Comparison of ENCODE assay signal across 7 cellular contexts in the genomic region with DNA sequence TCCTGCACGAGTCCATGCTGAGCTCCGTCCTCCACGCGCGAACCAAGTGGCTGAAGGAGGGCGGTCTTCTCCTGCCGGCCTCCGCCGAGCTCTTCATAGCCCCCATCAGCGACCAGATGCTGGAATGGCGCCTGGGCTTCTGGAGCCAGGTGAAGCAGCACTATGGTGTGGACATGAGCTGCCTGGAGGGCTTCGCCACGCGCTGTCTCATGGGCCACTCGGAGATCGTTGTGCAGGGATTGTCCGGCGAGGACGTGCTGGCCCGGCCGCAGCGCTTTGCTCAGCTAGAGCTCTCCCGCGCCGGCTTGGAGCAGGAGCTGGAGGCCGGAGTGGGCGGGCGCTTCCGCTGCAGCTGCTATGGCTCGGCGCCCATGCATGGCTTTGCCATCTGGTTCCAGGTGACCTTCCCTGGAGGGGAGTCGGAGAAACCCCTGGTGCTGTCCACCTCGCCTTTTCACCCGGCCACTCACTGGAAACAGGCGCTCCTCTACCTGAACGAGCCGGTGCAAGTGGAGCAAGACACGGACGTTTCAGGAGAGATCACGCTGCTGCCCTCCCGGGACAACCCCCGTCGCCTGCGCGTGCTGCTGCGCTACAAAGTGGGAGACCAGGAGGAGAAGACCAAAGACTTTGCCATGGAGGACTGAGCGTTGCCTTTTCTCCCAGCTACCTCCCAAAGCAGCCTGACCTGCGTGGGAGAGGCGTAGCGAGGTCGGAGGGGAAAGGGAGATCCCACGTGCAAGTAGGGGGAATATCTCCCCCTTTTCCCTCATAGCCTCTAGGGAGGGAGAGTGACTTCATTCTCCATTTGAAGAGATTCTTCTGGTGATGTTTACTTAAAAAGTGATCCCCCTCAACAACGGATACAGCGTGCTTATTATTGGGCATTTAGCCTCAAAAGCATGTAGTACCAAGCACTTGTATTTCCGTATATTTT. TPM values are rescaled to one million over a fixed set of nuclear protein-coding genes. Genes with fewer than 3 reads are reported as not detected.
DNase-seq lines count a peak whose midpoint lies in the region; ATAC-seq and TF ChIP-seq lines count a peak whose summit lies in the region.

No MANE protein-coding gene starts in this region.

- peaks cover 30% of the 10 kb centered on the region for H3K36me3 ChIP-seq in WERI-Rb-1

- ATAC-seq in GM18502 (IDR thresholded peaks at IDR 0.05; ENCODE audit: poor library complexity, unreplicated experiment) (peak; percentile 71), HG02588 (IDR thresholded peaks at IDR 0.05; ENCODE audit: unreplicated experiment) (peak; percentile 52)

- peak overlapping the region; percentile 92 for H3K27ac ChIP-seq in WERI-Rb-1

- no peak for TF ChIP-seq CTCF in NB4 (IDR thresholded peaks at IDR 0.05; ENCODE audit: low read depth, low read length)
- no peak for TF ChIP-seq CTCF in WERI-Rb-1 (IDR thresholded peaks at IDR 0.05; ENCODE audit: low read depth, low read length)
- peak; percentile 2 for TF ChIP-seq CTCF in chondrocyte (IDR thresholded peaks at IDR 0.05)

- peak overlapping the region; percentile 87 for H3K4me3 Mint-ChIP-seq in chondrocyte (ENCODE audit: unreplicated experiment)

- H3K27ac Mint-ChIP-seq in chondrocyte (ENCODE audit: unreplicated experiment): peak overlapping the region; percentile 49

- peaks cover 11% of the 10 kb centered on the region for H3K4me1 Mint-ChIP-seq in chondrocyte (ENCODE audit: low read depth)

- H3K9me3 Mint-ChIP-seq in chondrocyte (ENCODE audit: low read depth): no peaks in the 10 kb centered on the region

- no peaks in the 10 kb centered on the region for H3K27me3 Mint-ChIP-seq in chondrocyte (ENCODE audit: low read depth)

- DNase-seq in NB4 (ENCODE audit: low read depth) (peak; percentile 72), WERI-Rb-1 (peak; percentile 88), chondrocyte (ENCODE audit: low spot score) (peak; percentile 89), kidney glomerular epithelial cell (lab: John Stamatoyannopoulos, UW) (peak; percentile 21)
- DNase-seq in stimulated activated CD4-positive, alpha-beta T cell treated with anti-CD3 and anti-CD28 coated beads, Interleukin-15, amount 100 ng/mL, for 48 hours (ENCODE audit: low read depth in 2 of 2): peak; percentile 15 to 46

- H3K27me3 ChIP-seq in WERI-Rb-1 (ENCODE audit: insufficient read depth, low read depth, severe bottlenecking): no peaks in the 10 kb centered on the region

- peak overlapping the region; percentile 85 for H3K4me3 ChIP-seq in NB4 (ENCODE audit: low read depth, low read length)
- H3K4me3 ChIP-seq in WERI-Rb-1 (ENCODE audit: low read depth, low read length): peak overlapping the region; percentile 94

- no peak for TF ChIP-seq POLR2A in NB4 (IDR thresholded peaks at IDR 0.05; ENCODE audit: extremely low read depth, insufficient read length)

- H3K9me3 ChIP-seq in WERI-Rb-1 (ENCODE audit: severe bottlenecking): no peaks in the 10 kb centered on the region

- no peaks in the 10 kb centered on the region for H3K36me3 Mint-ChIP-seq in chondrocyte (ENCODE audit: low read depth)

RNA-seq across cellular contexts. Expression of a gene that starts 1.0 kb away (rescaled TPM):
- 13.0 to 18.8 TPM (median 13.2 TPM) in 3 replicates for total RNA-seq in chondrocyte

Comparison
In these comparisons a context has a peak if more than half of its experiments do, and no peak if none do; other contexts are left out.
1. Peak in every context shown above with its lines: DNase-seq, ATAC-seq, H3K4me3 ChIP-seq and H3K27ac ChIP-seq.
2. DNase-seq: peak in every context shown above with its lines; median percentile 89 in chondrocyte; 88 in WERI-Rb-1; 72 in NB4; 30 in stimulated activated CD4-positive, alpha-beta T cell treated with anti-CD3 and anti-CD28 coated beads, Interleukin-15, amount 100 ng/mL, for 48 hours; 21 in kidney glomerular epithelial cell.